ENCODE assay signal across 8 cellular contexts in the genomic region with DNA sequence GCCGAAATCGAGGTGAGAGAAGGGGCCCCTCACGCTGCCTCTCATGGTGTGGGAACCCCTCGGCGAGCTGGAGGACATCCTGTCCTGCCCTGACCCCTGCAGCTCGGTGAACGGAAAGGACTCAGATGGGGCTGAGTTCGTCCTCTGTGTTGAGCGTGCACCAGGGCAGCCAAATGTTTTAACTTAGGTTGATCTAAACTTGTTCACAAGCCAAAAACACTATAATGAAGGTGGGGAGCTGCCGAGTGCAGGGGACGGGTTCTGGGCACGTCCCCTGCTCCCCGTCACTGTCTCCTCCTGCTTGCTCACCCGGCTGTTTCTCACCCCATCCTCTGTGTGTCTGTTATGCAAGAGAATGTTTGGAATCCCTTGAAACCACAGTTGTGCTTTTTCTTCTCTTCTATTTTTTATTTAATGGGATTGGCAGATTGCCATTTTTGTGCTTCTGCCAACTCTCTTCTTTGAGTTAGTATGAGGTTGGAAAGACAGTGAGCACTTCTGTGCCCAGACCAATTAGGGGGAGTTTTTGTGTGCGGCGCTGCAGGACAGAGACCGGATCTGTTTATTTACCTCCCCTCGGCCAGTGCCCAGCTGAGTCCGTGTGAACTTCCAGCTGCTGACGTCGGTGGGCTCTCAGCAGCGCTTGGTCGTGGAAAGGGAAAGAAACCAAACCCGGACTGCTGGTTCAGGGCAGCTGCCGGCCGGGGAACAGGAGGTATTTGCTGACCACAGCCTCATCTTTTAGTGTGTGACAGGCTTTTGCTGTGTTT.
DNase-seq lines count a peak whose midpoint lies in the region; ATAC-seq and TF ChIP-seq lines count a peak whose summit lies in the region.

No MANE protein-coding gene starts in this region.

- CTCF ChIA-PET in HEK293 (lab: Yijun Ruan, JAX) (interaction anchor here (0.7 to 1.7 kb wide), 7 partner anchors 10 to 701 kb away, joined by 3 to 8 read pairs (median 6); no protein-coding TSS in a partner anchor), PC-3 (lab: Charles Lee) (interaction anchor here (1.0 kb wide), 1 partner anchor 1375 kb away, joined by 4 read pairs; no protein-coding TSS in a partner anchor)

- peaks cover 18% of the 10 kb centered on the region for H3K4me1 ChIP-seq in HEK293 (ENCODE audit: control insufficient read depth, insufficient read depth, low read length)
- H3K4me1 ChIP-seq in PC-3 (ENCODE audit: insufficient read depth, low read length), result peaks cover 15% of the 10 kb centered on the region

- H3K4me3 ChIP-seq in HEK293 (ENCODE audit: low read depth, low read length) (no peak overlapping the region), PC-3 (ENCODE audit: low read length) (peak overlapping the region; percentile 51; the same call in 1 of the 2 replicates)

- H3F3A ChIP-seq in PC-3 (ENCODE audit: low read length, unreplicated experiment), result no peaks in the 10 kb centered on the region

- no TSS peak for BruUV-seq in PC-3 (replicated peaks; lab: Mats Ljungman, UMichigan)

- peaks cover 17% of the 10 kb centered on the region for H3K79me2 ChIP-seq in PC-3 (ENCODE audit: low read length)

- POLR2A ChIA-PET in HEK293 (lab: Yijun Ruan, JAX) (interaction anchor here (0.6 to 1.0 kb wide), 6 partner anchors 9 to 971 kb away, joined by 3 to 5 read pairs (median 4); no protein-coding TSS in a partner anchor), PC-3 (lab: Charles Lee; ENCODE audit: unreplicated experiment) (no interaction called here)

- peak overlapping the region; percentile 72 to 95 (median 87) for H3K27ac Mint-ChIP-seq in nephron

- peak overlapping the region; percentile 50 for H3K9ac ChIP-seq in PC-3 (ENCODE audit: low read length)

- H3K4me2 ChIP-seq in PC-3 (ENCODE audit: low read length), result peak overlapping the region; percentile 77

- ATAC-seq in PC-3, result peak; percentile 95
- peak; percentile 19 for ATAC-seq in esophagus mucosa
- ATAC-seq in HG03378 (IDR thresholded peaks at IDR 0.05; ENCODE audit: unreplicated experiment), result no peak
- no peak for ATAC-seq in HG02759 (IDR thresholded peaks at IDR 0.05; ENCODE audit: unreplicated experiment)
- ATAC-seq in GM18520 (IDR thresholded peaks at IDR 0.05; ENCODE audit: unreplicated experiment), result no peak
- no peak for ATAC-seq in HG02885 (IDR thresholded peaks at IDR 0.05; ENCODE audit: poor library complexity, unreplicated experiment)

- no peaks in the 10 kb centered on the region for H3K9me2 ChIP-seq in PC-3 (replicated peaks; ENCODE audit: low read length)

- H2AFZ ChIP-seq in PC-3 (ENCODE audit: low read length), result no peak overlapping the region

- H3K36me3 ChIP-seq in HEK293 (ENCODE audit: control insufficient read depth in 2 of 2, insufficient read depth in 1 of 2, low read length in 2 of 2), result peaks cover 0 to 92% of the 10 kb centered on the region in 2 experiments; a peak in 2 of 3 replicates
- peaks cover 3% of the 10 kb centered on the region; the same call in 1 of the 2 replicates for H3K36me3 ChIP-seq in PC-3 (ENCODE audit: low read depth, low read length)

- H3K27me3 Mint-ChIP-seq in nephron (ENCODE audit: low read depth), result no peaks in the 10 kb centered on the region

- peak overlapping the region; percentile 54 for H3K27ac ChIP-seq in HEK293 (ENCODE audit: extremely low read depth, low read depth, low read length)
- peak overlapping the region; percentile 75 for H3K27ac ChIP-seq in PC-3 (ENCODE audit: low read length)

- no peaks in the 10 kb centered on the region for H3K9me3 Mint-ChIP-seq in nephron

- intact Hi-C loops in PC-3 (cut with micrococcal nuclease), result loop anchor here (5.0 kb wide), 1 partner anchor 118 kb away; no protein-coding TSS in a partner anchor

- peak; percentile 97 for DNase-seq in PC-3

- H4K20me1 ChIP-seq in PC-3 (ENCODE audit: low read length), result peaks cover 12% of the 10 kb centered on the region; the same call in 1 of the 2 replicates

- H3K4me1 Mint-ChIP-seq in nephron, result peaks cover 88% of the 10 kb centered on the region

- peak; percentile 24; the same call in 1 of the 2 replicates for TF ChIP-seq CTCF in HEK293 (tag by site-specific recombination; IDR thresholded peaks at IDR 0.05)
- TF ChIP-seq CTCF in PC-3 (conservative IDR thresholded peaks at IDR 0.05; ENCODE audit: low read depth, low read length), result no peak
- no peak for TF ChIP-seq CTCF in nephron (IDR thresholded peaks at IDR 0.05; ENCODE audit: unreplicated experiment in 3 of 3)

- peaks cover 77% of the 10 kb centered on the region for H3K36me3 Mint-ChIP-seq in nephron (ENCODE audit: low read depth)

- no peaks in the 10 kb centered on the region for H3K27me3 ChIP-seq in PC-3 (ENCODE audit: low read length)

- H3K9me3 ChIP-seq in HEK293 (ENCODE audit: control insufficient read depth, insufficient read depth, low read depth, low read length), result no peaks in the 10 kb centered on the region
- no peaks in the 10 kb centered on the region for H3K9me3 ChIP-seq in PC-3 (ENCODE audit: low read length)

- peak overlapping the region; percentile 53 to 63 (median 59) for H3K4me3 Mint-ChIP-seq in nephron

TF ChIP-seq in HEK293, 187 proteins besides CTCF, POLR2A, EP300 and RAD21 (continues in another document):
- TF ChIP-seq ZXDB (tag by site-specific recombination; IDR thresholded peaks at IDR 0.05), result peak; percentile 68
- 0 out of 2 replicates have a peak, but pooled peaks have one; percentile 13 for TF ChIP-seq SP2 (tag by site-specific recombination; IDR thresholded peaks at IDR 0.05)
- TF ChIP-seq ZNF132 (tag by site-specific recombination; IDR thresholded peaks at IDR 0.05; ENCODE audit: borderline replicate concordance), result no peak
- no peak for TF ChIP-seq ZNF174 (tag by site-specific recombination; IDR thresholded peaks at IDR 0.05)
- TF ChIP-seq ZBTB7A (tag by site-specific recombination; IDR thresholded peaks at IDR 0.05; ENCODE audit: low read depth), result no peak
- no peak for TF ChIP-seq ZNF335 (tag by site-specific recombination; conservative IDR thresholded peaks at IDR 0.05)
- TF ChIP-seq, protein P1, sequence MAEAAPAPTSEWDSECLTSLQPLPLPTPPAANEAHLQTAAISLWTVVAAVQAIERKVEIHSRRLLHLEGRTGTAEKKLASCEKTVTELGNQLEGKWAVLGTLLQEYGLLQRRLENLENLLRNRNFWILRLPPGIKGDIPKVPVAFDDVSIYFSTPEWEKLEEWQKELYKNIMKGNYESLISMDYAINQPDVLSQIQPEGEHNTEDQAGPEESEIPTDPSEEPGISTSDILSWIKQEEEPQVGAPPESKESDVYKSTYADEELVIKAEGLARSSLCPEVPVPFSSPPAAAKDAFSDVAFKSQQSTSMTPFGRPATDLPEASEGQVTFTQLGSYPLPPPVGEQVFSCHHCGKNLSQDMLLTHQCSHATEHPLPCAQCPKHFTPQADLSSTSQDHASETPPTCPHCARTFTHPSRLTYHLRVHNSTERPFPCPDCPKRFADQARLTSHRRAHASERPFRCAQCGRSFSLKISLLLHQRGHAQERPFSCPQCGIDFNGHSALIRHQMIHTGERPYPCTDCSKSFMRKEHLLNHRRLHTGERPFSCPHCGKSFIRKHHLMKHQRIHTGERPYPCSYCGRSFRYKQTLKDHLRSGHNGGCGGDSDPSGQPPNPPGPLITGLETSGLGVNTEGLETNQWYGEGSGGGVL (tag by site-specific recombination; IDR thresholded peaks at IDR 0.05), result peak; percentile 51
- peak; percentile 31; the same call in 1 of the 2 replicates for TF ChIP-seq ZBTB20 (tag by site-specific recombination; IDR thresholded peaks at IDR 0.05)
- TF ChIP-seq KLF10 (tag by site-specific recombination; IDR thresholded peaks at IDR 0.05), result peak; percentile 42; the same call in 1 of the 2 replicates
- TF ChIP-seq, protein P2, sequence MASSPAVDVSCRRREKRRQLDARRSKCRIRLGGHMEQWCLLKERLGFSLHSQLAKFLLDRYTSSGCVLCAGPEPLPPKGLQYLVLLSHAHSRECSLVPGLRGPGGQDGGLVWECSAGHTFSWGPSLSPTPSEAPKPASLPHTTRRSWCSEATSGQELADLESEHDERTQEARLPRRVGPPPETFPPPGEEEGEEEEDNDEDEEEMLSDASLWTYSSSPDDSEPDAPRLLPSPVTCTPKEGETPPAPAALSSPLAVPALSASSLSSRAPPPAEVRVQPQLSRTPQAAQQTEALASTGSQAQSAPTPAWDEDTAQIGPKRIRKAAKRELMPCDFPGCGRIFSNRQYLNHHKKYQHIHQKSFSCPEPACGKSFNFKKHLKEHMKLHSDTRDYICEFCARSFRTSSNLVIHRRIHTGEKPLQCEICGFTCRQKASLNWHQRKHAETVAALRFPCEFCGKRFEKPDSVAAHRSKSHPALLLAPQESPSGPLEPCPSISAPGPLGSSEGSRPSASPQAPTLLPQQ (tag by site-specific recombination; IDR thresholded peaks at IDR 0.05), result peak; percentile 47; the same call in 1 of the 2 replicates
- TF ChIP-seq ZFHX2 (tag by site-specific recombination; conservative IDR thresholded peaks at IDR 0.05), result no peak
- peak; percentile 27; the same call in 1 of the 2 replicates for TF ChIP-seq ZSCAN16 (tag by site-specific recombination; IDR thresholded peaks at IDR 0.05)
- TF ChIP-seq ZNF558 (tag by site-specific recombination; IDR thresholded peaks at IDR 0.05), result 0 out of 2 replicates have a peak, but pooled peaks have one; percentile 44
- peak; percentile 88 for TF ChIP-seq ZNF600 (tag by site-specific recombination; IDR thresholded peaks at IDR 0.05)
- no peak for TF ChIP-seq HOXD13 (CRISPR knock-in tag; IDR thresholded peaks at IDR 0.05; ENCODE audit: borderline replicate concordance)
- peak; percentile 100 for TF ChIP-seq ZNF664 (tag by site-specific recombination; IDR thresholded peaks at IDR 0.05)
- TF ChIP-seq ZNF184 (tag by site-specific recombination; IDR thresholded peaks at IDR 0.05), result no peak
- no peak for TF ChIP-seq ZNF514 (tag by site-specific recombination; IDR thresholded peaks at IDR 0.05)
- TF ChIP-seq IKZF3 (tag by site-specific recombination; IDR thresholded peaks at IDR 0.05), result 0 out of 2 replicates have a peak, but pooled peaks have one; percentile 34
- 0 out of 2 replicates have a peak, but pooled peaks have one; percentile 6 for TF ChIP-seq ZNF10 (tag by site-specific recombination; IDR thresholded peaks at IDR 0.05)
- TF ChIP-seq ZFP3 (tag by site-specific recombination; IDR thresholded peaks at IDR 0.05; ENCODE audit: low read depth), result no peak

Comparison
In these comparisons a context has a peak if more than half of its experiments do, and no peak if none do; other contexts are left out.
1. ATAC-seq: peak in PC-3 (single experiment) and esophagus mucosa (single experiment); none in HG03378 (single experiment), HG02759 (single experiment), GM18520 (single experiment) and HG02885 (single experiment).